22 cellular contexts compared by ENCODE assay signal in genomic region chr2:106018141-106018540, GRCh38.
"Had no signal": no experiment of that assay in that cellular context is flagged by ENCODE, and none has a peak within 500 bp of the region (broad histone marks: within the 10 kb centered on the region; RNA-seq: fewer than 3 reads in every experiment).

No MANE protein-coding gene starts in this region.

- H3K27me3 Mint-ChIP-seq: activated CD4-positive, alpha-beta T cell treated with anti-CD3 and anti-CD28 coated beads, Interleukin-2, amount 10 ng/mL, durations not matched to agents 7 days and 5 days; naive thymus-derived CD8-positive, alpha-beta T cell had no signal

- H3K36me3 Mint-ChIP-seq: naive thymus-derived CD8-positive, alpha-beta T cell had no signal

- H3K27ac Mint-ChIP-seq: activated CD4-positive, alpha-beta T cell treated with anti-CD3 and anti-CD28 coated beads, Interleukin-2, amount 10 ng/mL, durations not matched to agents 7 days and 5 days; activated T-cell treated with anti-CD3 and anti-CD28 coated beads, Interleukin-2, amount 50 U/mL, for 72 hours had no signal

- H3K4me3 Mint-ChIP-seq: activated CD4-positive, alpha-beta T cell treated with anti-CD3 and anti-CD28 coated beads, Interleukin-2, amount 10 ng/mL, durations not matched to agents 7 days and 5 days; activated T-cell treated with anti-CD3 and anti-CD28 coated beads, Interleukin-2, amount 50 U/mL, for 72 hours had no signal

- H3K9me3 Mint-ChIP-seq: naive thymus-derived CD8-positive, alpha-beta T cell had no signal

- DNase-seq: activated CD4-positive, alpha-beta T cell treated with anti-CD3 and anti-CD28 coated beads, Interleukin-2, amount 10 ng/mL, durations not matched to agents 7 days and 5 days; activated CD4-positive, CD25-positive, alpha-beta regulatory T cell treated with anti-CD3 and anti-CD28 coated beads, Interleukin-2, amount 50 U/mL, for 72 hours; activated effector memory CD4-positive, alpha-beta T cell treated with Interleukin-2 at 50 U/mL for 16 hours; activated naive CD4-positive, alpha-beta T cell treated with Interleukin-2 at 50 U/mL for 16 hours; activated T-cell treated with anti-CD3 and anti-CD28 coated beads for 4 hours; activated T-cell treated with anti-CD3 and anti-CD28 coated beads, Interleukin-2, amount 50 U/mL, for 72 hours; amygdala; caudate nucleus; foreskin fibroblast; heart right ventricle; kidney glomerular epithelial cell; lower lobe of right lung; mesenchymal stem cell; naive thymus-derived CD8-positive, alpha-beta T cell; posterior cingulate gyrus; right cardiac atrium; spleen; stimulated activated naive CD4-positive, alpha-beta T cell; T-helper 2 cell; testis; transverse colon had no signal

- ATAC-seq: activated T-cell treated with anti-CD3 and anti-CD28 coated beads, Interleukin-2, amount 50 U/mL, for 72 hours; heart right ventricle; left lobe of liver; lower lobe of right lung; naive thymus-derived CD8-positive, alpha-beta T cell; right cardiac atrium had no signal
